Comparison of ENCODE assay signal across 5 cellular contexts in genomic region chr15:21148136-21148535, GRCh38.
A peak's percentile ranks its signal among the peaks of the same experiment; 100 is the strongest.
DNase-seq lines count a peak whose midpoint lies in the region; ATAC-seq, FAIRE-seq and TF ChIP-seq lines count a peak whose summit lies in the region.
"Not testable (repeated sequence)": the region's sequence is repeated elsewhere in the genome, so short reads cannot be mapped to it uniquely, and the experiment has no call there.

No MANE protein-coding gene starts in this region.

- not testable (repeated sequence) for H3K9me3 Mint-ChIP-seq in CD14-positive monocyte; osteocyte (ENCODE audit: unreplicated experiment); type B pancreatic cell

- not testable (repeated sequence) for H3K4me1 ChIP-seq in kidney (ENCODE audit: control insufficient read depth in 1 of 2, insufficient read depth in 1 of 2, low read depth in 1 of 2, low read length in 2 of 2); lower lobe of right lung

- H3K27ac ChIP-seq in kidney (ENCODE audit: low read depth in 2 of 2, low read length in 2 of 2); lower lobe of right lung: not testable (repeated sequence)

- not testable (repeated sequence) for H3K27me3 ChIP-seq in lower lobe of right lung (ENCODE audit: low read depth)

- not testable (repeated sequence) for H3K4me1 Mint-ChIP-seq in CD14-positive monocyte; osteocyte (ENCODE audit: unreplicated experiment); type B pancreatic cell (ENCODE audit: unreplicated experiment)

- H3K27ac Mint-ChIP-seq in CD14-positive monocyte; osteocyte (ENCODE audit: unreplicated experiment); type B pancreatic cell: not testable (repeated sequence)

- not testable (repeated sequence) for H3K36me3 Mint-ChIP-seq in CD14-positive monocyte; osteocyte (ENCODE audit: unreplicated experiment); type B pancreatic cell

- not testable (repeated sequence) for TF ChIP-seq CTCF in CD14-positive monocyte (IDR thresholded peaks at IDR 0.05); kidney (IDR thresholded peaks at IDR 0.05; ENCODE audit: borderline replicate concordance, extremely low read depth, insufficient read depth); lower lobe of right lung (IDR thresholded peaks at IDR 0.05); osteocyte (IDR thresholded peaks at IDR 0.05); type B pancreatic cell (conservative IDR thresholded peaks at IDR 0.05)

- H3K27me3 Mint-ChIP-seq in CD14-positive monocyte (ENCODE audit: low read depth in 3 of 3); osteocyte (ENCODE audit: unreplicated experiment); type B pancreatic cell: not testable (repeated sequence)

- DNase-seq in CD14-positive monocyte (ENCODE audit: low spot score) (peak; percentile 7), kidney (peak; percentile 51), lower lobe of right lung (peak; percentile 19), osteocyte (ENCODE audit: extremely low spot score, unreplicated experiment) (peak; percentile 83), type B pancreatic cell (ENCODE audit: extremely low spot score, unreplicated experiment) (peak; percentile 47)

- not testable (repeated sequence) for FAIRE-seq in kidney (lab: Jason Lieb, UNC)

- not testable (repeated sequence) for H3K9me3 ChIP-seq in kidney (ENCODE audit: control insufficient read depth in 1 of 2, low read length in 2 of 2); lower lobe of right lung

- intact Hi-C loops in CD14-positive monocyte (cut with micrococcal nuclease); kidney (cut with DNase I); lower lobe of right lung (cut with DNase I): not testable (repeated sequence)

- H3K9ac ChIP-seq in kidney (ENCODE audit: low read length in 2 of 2) = not testable (repeated sequence)

- not testable (repeated sequence) for ATAC-seq in lower lobe of right lung

- not testable (repeated sequence) for H3K4me3 ChIP-seq in kidney (ENCODE audit: low read length in 2 of 2); lower lobe of right lung

- not testable (repeated sequence) for H3K36me3 ChIP-seq in kidney (ENCODE audit: control insufficient read depth in 1 of 2, insufficient read depth in 2 of 2, low read length in 2 of 2); lower lobe of right lung

- H3K4me3 Mint-ChIP-seq in CD14-positive monocyte; osteocyte (ENCODE audit: unreplicated experiment); type B pancreatic cell: not testable (repeated sequence)

Comparison
In these comparisons a context has a peak if more than half of its experiments do, and no peak if none do; other contexts are left out.
1. DNase-seq: peak in every context shown above with its lines; median percentile 83 in osteocyte; 51 in kidney; 47 in type B pancreatic cell; 19 in lower lobe of right lung; 7 in CD14-positive monocyte.